9 cellular contexts compared by ENCODE assay signal in the genomic region with DNA sequence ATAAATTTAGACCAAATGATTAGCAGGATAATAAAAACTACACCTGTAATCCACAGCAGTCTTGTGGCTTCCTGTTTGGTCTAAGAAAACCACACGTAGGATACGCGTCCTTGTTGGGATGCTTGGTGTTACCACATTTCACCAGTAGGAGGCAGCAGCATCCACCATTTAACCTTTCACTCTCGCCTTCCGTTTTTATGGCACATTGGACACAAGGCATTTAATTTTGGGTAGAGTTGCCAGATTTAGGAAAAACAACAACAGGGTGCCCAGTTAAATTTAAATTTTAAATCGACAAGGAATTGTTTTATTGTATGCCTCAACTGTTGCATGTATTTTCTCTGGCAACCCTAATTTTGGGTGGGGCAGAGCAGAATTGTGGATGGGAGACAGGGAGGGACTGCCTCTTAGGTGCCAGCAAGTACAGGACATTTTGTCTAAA. TPM values are rescaled to one million over a fixed set of nuclear protein-coding genes. Genes with fewer than 3 reads are reported as not detected.
DNase-seq lines count a peak whose midpoint lies in the region; ATAC-seq, FAIRE-seq and TF ChIP-seq lines count a peak whose summit lies in the region.
"Had no signal": no experiment of that assay in that cellular context is flagged by ENCODE, and none has a peak within 500 bp of the region (broad histone marks: within the 10 kb centered on the region; RNA-seq: fewer than 3 reads in every experiment).

No MANE protein-coding gene starts in this region.

- DNase-seq in CMK (ENCODE audit: low read depth) (peak; percentile 49), Kasumi-1 (lab: John Stamatoyannopoulos, UW) (peak; percentile 79 to 81), RPMI8226 (peak; percentile 89), frontal cortex (ENCODE audit: low spot score in 2 of 2) (peak; percentile 37 to 58), pancreas (peak in 5 of 6 donors; percentile 33 to 82 (median 48)), upper lobe of right lung (no peak)
- peak; percentile 82 for DNase-seq in activated effector memory CD4-positive, alpha-beta T cell treated with anti-CD3 and anti-CD28 coated beads, Interleukin-2, amount 50 U/mL, for 16 hours

- no peaks in the 10 kb centered on the region for H3K9me3 ChIP-seq in pancreas
- H3K9me3 ChIP-seq in upper lobe of right lung: no peaks in the 10 kb centered on the region

- ATAC-seq in GM21423 (IDR thresholded peaks at IDR 0.05; ENCODE audit: unreplicated experiment) (peak; percentile 64), pancreas (peak; percentile 88 to 100 (median 96)), upper lobe of right lung (peak; percentile 96)

- intact Hi-C loops in pancreas (cut with DNase I) (no loop called here), upper lobe of right lung (cut with DNase I) (no loop called here)

- no peaks in the 10 kb centered on the region for H3K27me3 ChIP-seq in pancreas
- no peaks in the 10 kb centered on the region for H3K27me3 ChIP-seq in upper lobe of right lung

- H3K4me3 ChIP-seq in pancreas: no peak overlapping the region
- no peak overlapping the region for H3K4me3 ChIP-seq in upper lobe of right lung

- no peaks in the 10 kb centered on the region for H3K36me3 ChIP-seq in pancreas
- no peaks in the 10 kb centered on the region for H3K36me3 ChIP-seq in upper lobe of right lung

- TF ChIP-seq CTCF in pancreas (IDR thresholded peaks at IDR 0.05): peak; percentile 70 to 83 (median 80)
- peak; percentile 97 for TF ChIP-seq CTCF in upper lobe of right lung (IDR thresholded peaks at IDR 0.05)

- 2 to 3% methylated on average over 6 of the region's 6 CpGs for WGBS in pancreas, 2 donors

- no peaks in the 10 kb centered on the region for H3K4me1 ChIP-seq in pancreas
- peaks cover 3% of the 10 kb centered on the region for H3K4me1 ChIP-seq in upper lobe of right lung

- no peak overlapping the region for H3K27ac ChIP-seq in pancreas
- no peak overlapping the region for H3K27ac ChIP-seq in upper lobe of right lung

- FAIRE-seq in frontal cortex (lab: Jason Lieb, UNC) (no peak), pancreas (lab: Jason Lieb, UNC) (no peak)
- FAIRE-seq: TTC549 had no signal

RNA-seq across cellular contexts. Expression of a gene that starts 6.3 kb away (rescaled TPM):
- total RNA-seq in frontal cortex (under 0.01 TPM), pancreas (under 1 TPM in 1 of 6 donors, not detected in 5; 0.19 TPM), upper lobe of right lung (1.7 TPM)
- not detected for polyA plus RNA-seq in pancreas

RNA-seq across cellular contexts. Expression of a gene that starts 47.9 kb away (rescaled TPM):
- not detected for total RNA-seq in frontal cortex
- not detected for total RNA-seq in pancreas
- not detected for polyA plus RNA-seq in pancreas
- not detected for total RNA-seq in upper lobe of right lung

RNA-seq across cellular contexts. Expression of a gene that starts 50.8 kb away (rescaled TPM):
- total RNA-seq in frontal cortex: 5.3 TPM
- total RNA-seq in pancreas: under 1 TPM; 0.14 to 0.81 (median 0.57) TPM
- polyA plus RNA-seq in pancreas: 1 to 10 TPM; 1.1 to 1.9 TPM
- 0.98 TPM for total RNA-seq in upper lobe of right lung

RNA-seq across cellular contexts. Expression of a gene that starts 50.8 kb away (rescaled TPM):
- total RNA-seq in frontal cortex (0.82 TPM), pancreas (not detected), upper lobe of right lung (0.29 TPM)
- not detected for polyA plus RNA-seq in pancreas
